In the genomic region with DNA sequence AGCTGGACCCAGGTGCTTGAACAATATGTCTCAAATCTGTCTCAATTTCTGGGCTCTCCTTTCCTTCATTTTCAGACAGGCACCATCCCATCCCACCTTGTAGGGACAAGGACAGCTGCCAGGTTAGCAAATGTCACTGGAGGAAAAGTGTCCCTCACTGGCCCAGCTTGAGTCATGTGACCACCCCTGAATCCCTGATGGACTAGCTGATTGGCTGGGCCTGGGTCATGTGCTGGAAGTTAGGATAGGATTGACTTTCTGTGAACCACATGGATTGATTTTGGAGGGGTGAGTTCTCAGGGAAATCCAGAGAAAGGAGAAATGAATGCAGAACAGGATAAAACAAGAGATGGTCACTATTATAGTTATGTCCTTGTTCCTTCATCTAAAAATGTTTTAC, we compare ENCODE assay signal across 1 cellular context.
TF ChIP-seq lines count a peak whose summit lies in the region.

No MANE protein-coding gene starts in this region.

TF ChIP-seq in A549, 52 proteins besides CTCF, POLR2A, EP300 and RAD21:
- TF ChIP-seq, protein P1, sequence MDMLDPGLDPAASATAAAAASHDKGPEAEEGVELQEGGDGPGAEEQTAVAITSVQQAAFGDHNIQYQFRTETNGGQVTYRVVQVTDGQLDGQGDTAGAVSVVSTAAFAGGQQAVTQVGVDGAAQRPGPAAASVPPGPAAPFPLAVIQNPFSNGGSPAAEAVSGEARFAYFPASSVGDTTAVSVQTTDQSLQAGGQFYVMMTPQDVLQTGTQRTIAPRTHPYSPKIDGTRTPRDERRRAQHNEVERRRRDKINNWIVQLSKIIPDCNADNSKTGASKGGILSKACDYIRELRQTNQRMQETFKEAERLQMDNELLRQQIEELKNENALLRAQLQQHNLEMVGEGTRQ (IDR thresholded peaks at IDR 0.05) = peak; percentile 91
- TF ChIP-seq CHD2 (IDR thresholded peaks at IDR 0.05; ENCODE audit: low read length, partially characterized antibody) = no peak
